ENCODE assay signal across 24 cellular contexts in genomic region chr6:157657754-157658153, GRCh38.
"Had no signal": no experiment of that assay in that cellular context is flagged by ENCODE, and none has a peak within 500 bp of the region (broad histone marks: within the 10 kb centered on the region; RNA-seq: fewer than 3 reads in every experiment).

No MANE protein-coding gene starts in this region.

- H3K27me3 ChIP-seq: ascending aorta, cardiac muscle cell, SJCRH30 had no signal

- DNase-seq: activated CD4-positive, alpha-beta T cell treated with anti-CD3 and anti-CD28 coated beads for 36 hours; activated CD4-positive, alpha-beta T cell treated with anti-CD3 and anti-CD28 coated beads, Interleukin-2, amount 10 ng/mL, durations not matched to agents 7 days and 5 days; activated CD4-positive, alpha-beta T cell treated with anti-CD3 and anti-CD28 coated beads, Interleukin-2, amount 50 U/mL, for 48 hours; activated CD8-positive, alpha-beta T cell treated with anti-CD3 and anti-CD28 coated beads, Interleukin-2, amount 10 ng/mL, durations not matched to agents 7 days and 5 days; activated gamma-delta T cell; activated naive CD4-positive, alpha-beta T cell treated with Interleukin-2 at 50 U/mL for 16 hours; activated naive CD8-positive, alpha-beta T cell treated with anti-CD3 and anti-CD28 coated beads, Interleukin-2, amount 10 ng/mL, durations not matched to agents 7 days and 5 days; activated T-cell treated with anti-CD3 and anti-CD28 coated beads, Interleukin-2, amount 50 U/mL, for 24 hours; amygdala; NCI-H1092 treated with DMSO at 0.1 percent for 48 hours; NCI-H1417; NCI-H146; NCI-H2029; NCI-H2227 treated with DMSO at 0.1 percent for 48 hours; NCI-H446; NCI-H510A treated with DMSO at 0.1 percent for 48 hours; SHP77; SJCRH30 had no signal

- H3K36me3 ChIP-seq: cardiac muscle cell, SJCRH30 had no signal

- ATAC-seq: activated CD4-positive, alpha-beta T cell treated with anti-CD3 and anti-CD28 coated beads for 36 hours; activated CD4-positive, CD25-positive, alpha-beta regulatory T cell treated with anti-CD3 and anti-CD28 coated beads, Interleukin-2, amount 50 U/mL, for 24 hours; activated CD8-positive, alpha-beta T cell treated with anti-CD3 and anti-CD28 coated beads, Interleukin-2, amount 10 ng/mL, durations not matched to agents 7 days and 5 days; Panc1; WTC11 had no signal

- H3K27ac ChIP-seq: ascending aorta, cardiac muscle cell, SJCRH30, SK-N-MC had no signal

- H3K4me3 ChIP-seq: ascending aorta, cardiac muscle cell, SJCRH30, SK-N-MC had no signal

- H3K9me3 ChIP-seq: ascending aorta, SJCRH30 had no signal

- H3K4me1 ChIP-seq: ascending aorta had no signal
